Comparison of ENCODE assay signal across 10 cellular contexts in genomic region chr13:79659161-79659560, GRCh38.
A peak's percentile ranks its signal among the peaks of the same experiment; 100 is the strongest.
DNase-seq lines count a peak whose midpoint lies in the region; TF ChIP-seq lines count a peak whose summit lies in the region.
"Had no signal": no experiment of that assay in that cellular context is flagged by ENCODE, and none has a peak within 500 bp of the region (broad histone marks: within the 10 kb centered on the region; RNA-seq: fewer than 3 reads in every experiment).

No MANE protein-coding gene starts in this region.

- TF ChIP-seq POLR2A in suprapubic skin (IDR thresholded peaks at IDR 0.05), result no peak

- no peaks in the 10 kb centered on the region for H3K36me3 ChIP-seq in ectodermal cell (ENCODE audit: control insufficient read depth, insufficient read depth, low read length)
- H3K36me3 ChIP-seq in suprapubic skin, result no peaks in the 10 kb centered on the region
- H3K36me3 ChIP-seq: colonic mucosa, sigmoid colon had no signal

- in situ Hi-C loops in GM13976 (cut with MboI; ENCODE audit: low sequenced_read_pairs, unreplicated experiment), result no loop called here

- H3K27ac ChIP-seq in ectodermal cell (ENCODE audit: insufficient read depth, low read depth, low read length, poor library complexity, severe bottlenecking) (peak overlapping the region; percentile 45), suprapubic skin (peak overlapping the region; percentile 37)
- H3K27ac ChIP-seq: colonic mucosa, sigmoid colon had no signal

- DNase-seq in NCI-H748 (lab: John Stamatoyannopoulos, UW; ENCODE audit: unreplicated experiment), result peak; percentile 39
- DNase-seq in NCI-H748 treated with DMSO at 0.1 percent for 48 hours (lab: John Stamatoyannopoulos, UW), result no peak
- peak; percentile 35 for DNase-seq in kidney tubule cell (ENCODE audit: low spot score)
- no peak for DNase-seq in suprapubic skin (ENCODE audit: low spot score in 2 of 2)
- no peak for DNase-seq in occipital lobe (lab: John Stamatoyannopoulos, UW)
- DNase-seq in activated CD4-positive, alpha-beta T cell treated with anti-CD3 and anti-CD28 coated beads, Interleukin-2, amount 50 U/mL, for 1 hour, result no peak
- no peak for DNase-seq in GM13976 (ENCODE audit: low spot score)
- DNase-seq: colonic mucosa, sigmoid colon had no signal

- H3K4me3 ChIP-seq in ectodermal cell (ENCODE audit: insufficient read depth, low read depth, low read length) (no peak overlapping the region), suprapubic skin (no peak overlapping the region)
- H3K4me3 ChIP-seq: colonic mucosa, sigmoid colon had no signal

- H3K27me3 ChIP-seq in ectodermal cell (ENCODE audit: control insufficient read depth, insufficient read depth, low read length, poor library complexity, severe bottlenecking) (no peaks in the 10 kb centered on the region), suprapubic skin (no peaks in the 10 kb centered on the region)
- H3K27me3 ChIP-seq: colonic mucosa, sigmoid colon had no signal

- TF ChIP-seq CTCF in suprapubic skin (IDR thresholded peaks at IDR 0.05) (no peak), GM13976 (IDR thresholded peaks at IDR 0.05; ENCODE audit: borderline replicate concordance, control extremely low read depth, extremely low read depth, insufficient read depth, missing control alignments) (no peak)

- no peak for TF ChIP-seq EP300 in suprapubic skin (IDR thresholded peaks at IDR 0.05)

- H3K4me1 ChIP-seq in ectodermal cell (ENCODE audit: control insufficient read depth, insufficient read depth, low read length) (peaks cover 21% of the 10 kb centered on the region), suprapubic skin (peaks cover 20% of the 10 kb centered on the region)
- H3K4me1 ChIP-seq: colonic mucosa had no signal

- H3K9me3 ChIP-seq in ectodermal cell (ENCODE audit: control insufficient read depth, low read length) (no peaks in the 10 kb centered on the region), suprapubic skin (no peaks in the 10 kb centered on the region)
- H3K9me3 ChIP-seq: colonic mucosa, sigmoid colon had no signal

- 22 to 29% methylated on average over 4 of the region's 4 CpGs for WGBS in ectodermal cell, 2 experiments
- WGBS in suprapubic skin, result 15% methylated on average over 4 of the region's 4 CpGs

Comparison
In these comparisons a context has a peak if more than half of its experiments do, and no peak if none do; other contexts are left out.
1. DNase-seq: peak in NCI-H748 (single experiment) and kidney tubule cell (single experiment); none in NCI-H748 treated with DMSO at 0.1 percent for 48 hours (single experiment), suprapubic skin (0 of 2), occipital lobe (single experiment), activated CD4-positive, alpha-beta T cell treated with anti-CD3 and anti-CD28 coated beads, Interleukin-2, amount 50 U/mL, for 1 hour (single experiment) and GM13976 (single experiment).